In genomic region chr19:5170329-5170745, GRCh38 we compare ENCODE assay signal across 9 cellular contexts.
DNase-seq lines count a peak whose midpoint lies in the region; ATAC-seq and TF ChIP-seq lines count a peak whose summit lies in the region.
"Had no signal": no experiment of that assay in that cellular context is flagged by ENCODE, and none has a peak within 500 bp of the region (broad histone marks: within the 10 kb centered on the region; RNA-seq: fewer than 3 reads in every experiment).

No MANE protein-coding gene starts in this region.

- H3K27me3 Mint-ChIP-seq in glutamatergic neuron (ENCODE audit: unreplicated experiment) = peaks cover 4% of the 10 kb centered on the region

- no peak overlapping the region for H3K4me3 ChIP-seq in A673 (ENCODE audit: low read depth, low read length, poor library complexity, severe bottlenecking)

- H3K4me3 Mint-ChIP-seq in glutamatergic neuron (ENCODE audit: unreplicated experiment) = no peak overlapping the region
- H3K4me3 Mint-ChIP-seq: dendritic cell treated with granulocyte-macrophage colony-stimulating factor and Interleukin-4, amounts not matched to agents 40 ng/mL and 50 ng/mL, for 4 days had no signal

- intact Hi-C loops in A673 (cut with micrococcal nuclease; ENCODE audit: unreplicated experiment) = no loop called here

- no peaks in the 10 kb centered on the region for H3K4me1 Mint-ChIP-seq in glutamatergic neuron (ENCODE audit: low read depth, unreplicated experiment)

- H3K36me3 ChIP-seq in A673 (ENCODE audit: insufficient read depth, low read length, poor library complexity, severe bottlenecking) = no peaks in the 10 kb centered on the region

- no peaks in the 10 kb centered on the region for H3K27me3 ChIP-seq in A673 (replicated peaks; ENCODE audit: insufficient read depth, low read depth, low read length, poor library complexity)

- no TSS peak for BruUV-seq in A673 (replicated peaks; lab: Mats Ljungman, UMichigan)

- ATAC-seq in HG03378 (IDR thresholded peaks at IDR 0.05; ENCODE audit: unreplicated experiment) = no peak

- H3K9me3 Mint-ChIP-seq in glutamatergic neuron (ENCODE audit: unreplicated experiment) = peaks cover 4% of the 10 kb centered on the region
- H3K9me3 Mint-ChIP-seq: dendritic cell treated with granulocyte-macrophage colony-stimulating factor and Interleukin-4, amounts not matched to agents 40 ng/mL and 50 ng/mL, for 4 days had no signal

- CTCF ChIA-PET in A673 (lab: Charles Lee) = no interaction called here

- no peak overlapping the region for H3K27ac Mint-ChIP-seq in glutamatergic neuron (ENCODE audit: unreplicated experiment)
- H3K27ac Mint-ChIP-seq: dendritic cell treated with granulocyte-macrophage colony-stimulating factor and Interleukin-4, amounts not matched to agents 40 ng/mL and 50 ng/mL, for 4 days had no signal

- H3K4me1 ChIP-seq in A673 (ENCODE audit: insufficient read depth, low read length, poor library complexity, severe bottlenecking) = no peaks in the 10 kb centered on the region

- TF ChIP-seq CTCF in A673 (conservative IDR thresholded peaks at IDR 0.05; ENCODE audit: low read depth, low read length) (peak; percentile 64), glutamatergic neuron (IDR thresholded peaks at IDR 0.05; ENCODE audit: partially characterized antibody, unreplicated experiment) (peak; percentile 55)

- peaks cover 7% of the 10 kb centered on the region for H3K36me3 Mint-ChIP-seq in glutamatergic neuron (ENCODE audit: unreplicated experiment)

- H3K9me3 ChIP-seq in A673 (ENCODE audit: low read depth, low read length, poor library complexity, severe bottlenecking) = no peaks in the 10 kb centered on the region

- H3K27ac ChIP-seq in A673 (ENCODE audit: low read depth, low read length, poor library complexity, severe bottlenecking) = no peak overlapping the region

- POLR2A ChIA-PET in A673 (lab: Charles Lee; ENCODE audit: low non-redundant PET) = no interaction called here

- DNase-seq in A673 (ENCODE audit: low spot score) (no peak), HUDEP-2 (lab: John Stamatoyannopoulos, UW; ENCODE audit: unreplicated experiment in 76 of 76) (peak in 53 of 76 experiments; percentile 8 to 76 (median 46)), activated T-cell treated with anti-CD3 and anti-CD28 coated beads for 1 hour (ENCODE audit: low read depth) (peak; percentile 41), glutamatergic neuron (peak; percentile 52), medulla oblongata (ENCODE audit: extremely low spot score) (no peak), NCI-H226 (no peak)
- DNase-seq in stimulated activated CD8-positive, alpha-beta memory T cell treated with anti-CD3 and anti-CD28 coated beads, Interleukin-15, amount 100 ng/mL, for 24 hours (ENCODE audit: low read depth) = peak; percentile 29

Comparison
In these comparisons a context has a peak if more than half of its experiments do, and no peak if none do; other contexts are left out.
1. DNase-seq: peak in HUDEP-2 (53 of 76), activated T-cell treated with anti-CD3 and anti-CD28 coated beads for 1 hour (single experiment), glutamatergic neuron (single experiment) and stimulated activated CD8-positive, alpha-beta memory T cell treated with anti-CD3 and anti-CD28 coated beads, Interleukin-15, amount 100 ng/mL, for 24 hours (single experiment); none in A673 (single experiment), medulla oblongata (single experiment) and NCI-H226 (single experiment).